ENCODE assay signal across 24 cellular contexts in genomic region chr12:123914726-123915345, GRCh38.
"Had no signal": no experiment of that assay in that cellular context is flagged by ENCODE, and none has a peak within 500 bp of the region (broad histone marks: within the 10 kb centered on the region; RNA-seq: fewer than 3 reads in every experiment).

No MANE protein-coding gene starts in this region.

- H3K27ac ChIP-seq: breast epithelium, dorsolateral prefrontal cortex, esophagus squamous epithelium, gastrocnemius medialis, lower lobe of right lung had no signal

- H3K27me3 ChIP-seq: breast epithelium, dorsolateral prefrontal cortex had no signal

- H3K9me3 Mint-ChIP-seq: activated CD4-positive, alpha-beta memory T cell treated with anti-CD3 and anti-CD28 coated beads, Interleukin-2, amount 10 ng/mL, durations not matched to agents 7 days and 5 days; activated CD4-positive, alpha-beta T cell treated with anti-CD3 and anti-CD28 coated beads, Interleukin-2, amount 10 ng/mL, durations not matched to agents 24 days and 14 days; activated naive CD4-positive, alpha-beta T cell treated with anti-CD3 and anti-CD28 coated beads for 36 hours; activated naive CD8-positive, alpha-beta T cell treated with anti-CD3 and anti-CD28 coated beads, Interleukin-2, amount 10 ng/mL, durations not matched to agents 7 days and 5 days; activated T-cell treated with anti-CD3 and anti-CD28 coated beads, Interleukin-2, amount 50 U/mL, for 72 hours; central memory CD8-positive, alpha-beta T cell; naive B cell; T-helper 1 cell treated with Interleukin-12 subunit alpha and Interleukin-12 subunit beta and Interleukin-4 antibody, amounts not matched to agents 30 μg/mL and 1 μg/mL, for 36 hours had no signal

- H3K4me1 ChIP-seq: breast epithelium, esophagus squamous epithelium, gastrocnemius medialis, lower lobe of right lung had no signal

- H3K4me3 ChIP-seq: breast epithelium, dorsolateral prefrontal cortex, esophagus squamous epithelium, gastrocnemius medialis, lower lobe of right lung had no signal

- H3K27me3 Mint-ChIP-seq: activated CD4-positive, alpha-beta T cell treated with anti-CD3 and anti-CD28 coated beads, Interleukin-2, amount 10 ng/mL, durations not matched to agents 24 days and 14 days; activated naive CD8-positive, alpha-beta T cell treated with anti-CD3 and anti-CD28 coated beads, Interleukin-2, amount 10 ng/mL, durations not matched to agents 7 days and 5 days; central memory CD8-positive, alpha-beta T cell had no signal

- H3K9me3 ChIP-seq: breast epithelium, esophagus squamous epithelium, gastrocnemius medialis, lower lobe of right lung had no signal

- ATAC-seq: activated CD4-positive, CD25-positive, alpha-beta regulatory T cell treated with anti-CD3 and anti-CD28 coated beads, Interleukin-2, amount 50 U/mL, for 24 hours; activated T-cell treated with anti-CD3 and anti-CD28 coated beads, Interleukin-2, amount 50 U/mL, for 72 hours; gastrocnemius medialis; left lobe of liver; stimulated activated naive CD8-positive, alpha-beta T cell treated with anti-CD3 and anti-CD28 coated beads, Interleukin-15, Interleukin-2, amounts not matched to agents 100 U/mL and 50 U/mL, for 24 hours had no signal

- H3K36me3 Mint-ChIP-seq: activated naive CD8-positive, alpha-beta T cell treated with anti-CD3 and anti-CD28 coated beads, Interleukin-2, amount 10 ng/mL, durations not matched to agents 7 days and 5 days; naive B cell had no signal

- DNase-seq: activated CD4-positive, alpha-beta memory T cell treated with anti-CD3 and anti-CD28 coated beads, Interleukin-2, amount 10 ng/mL, durations not matched to agents 7 days and 5 days; activated CD4-positive, alpha-beta T cell treated with anti-CD3 and anti-CD28 coated beads, Interleukin-2, amount 10 ng/mL, durations not matched to agents 24 days and 14 days; activated effector memory CD4-positive, alpha-beta T cell treated with Interleukin-2 at 50 U/mL for 16 hours; activated naive CD4-positive, alpha-beta T cell treated with anti-CD3 and anti-CD28 coated beads for 36 hours; activated naive CD8-positive, alpha-beta T cell treated with anti-CD3 and anti-CD28 coated beads, Interleukin-2, amount 10 ng/mL, durations not matched to agents 7 days and 5 days; activated T-cell treated with anti-CD3 and anti-CD28 coated beads, Interleukin-2, amount 50 U/mL, for 72 hours; amniotic stem cell; esophagus squamous epithelium; gastrocnemius medialis; head of caudate nucleus; hypothalamus; lower lobe of right lung; mesendoderm; naive B cell; stimulated activated CD4-positive, alpha-beta T cell treated with anti-CD3 and anti-CD28 coated beads, Interleukin-4, amount 100 ng/mL, for 24 hours; stimulated activated naive CD8-positive, alpha-beta T cell treated with anti-CD3 and anti-CD28 coated beads, Interleukin-15, Interleukin-2, amounts not matched to agents 100 U/mL and 50 U/mL, for 24 hours had no signal

- H3K27ac Mint-ChIP-seq: activated CD4-positive, alpha-beta memory T cell treated with anti-CD3 and anti-CD28 coated beads, Interleukin-2, amount 10 ng/mL, durations not matched to agents 7 days and 5 days; activated CD4-positive, alpha-beta T cell treated with anti-CD3 and anti-CD28 coated beads, Interleukin-2, amount 10 ng/mL, durations not matched to agents 24 days and 14 days; activated naive CD4-positive, alpha-beta T cell treated with anti-CD3 and anti-CD28 coated beads for 36 hours; activated naive CD8-positive, alpha-beta T cell treated with anti-CD3 and anti-CD28 coated beads, Interleukin-2, amount 10 ng/mL, durations not matched to agents 7 days and 5 days; activated T-cell treated with anti-CD3 and anti-CD28 coated beads, Interleukin-2, amount 50 U/mL, for 72 hours had no signal

- H3K4me3 Mint-ChIP-seq: activated CD4-positive, alpha-beta memory T cell treated with anti-CD3 and anti-CD28 coated beads, Interleukin-2, amount 10 ng/mL, durations not matched to agents 7 days and 5 days; activated CD4-positive, alpha-beta T cell treated with anti-CD3 and anti-CD28 coated beads, Interleukin-2, amount 10 ng/mL, durations not matched to agents 24 days and 14 days; activated naive CD4-positive, alpha-beta T cell treated with anti-CD3 and anti-CD28 coated beads for 36 hours; activated naive CD8-positive, alpha-beta T cell treated with anti-CD3 and anti-CD28 coated beads, Interleukin-2, amount 10 ng/mL, durations not matched to agents 7 days and 5 days; activated T-cell treated with anti-CD3 and anti-CD28 coated beads, Interleukin-2, amount 50 U/mL, for 72 hours; central memory CD8-positive, alpha-beta T cell; naive B cell; T-helper 1 cell treated with Interleukin-12 subunit alpha and Interleukin-12 subunit beta and Interleukin-4 antibody, amounts not matched to agents 30 μg/mL and 1 μg/mL, for 36 hours had no signal

- H3K36me3 ChIP-seq: breast epithelium, esophagus squamous epithelium, gastrocnemius medialis, lower lobe of right lung had no signal

- FAIRE-seq: colon, keratinocyte had no signal
